Comparison of ENCODE assay signal across 19 cellular contexts in genomic region chr15:47900731-47901130, GRCh38.
DNase-seq lines count a peak whose midpoint lies in the region; ATAC-seq, FAIRE-seq and TF ChIP-seq lines count a peak whose summit lies in the region.
"Had no signal": no experiment of that assay in that cellular context is flagged by ENCODE, and none has a peak within 500 bp of the region (broad histone marks: within the 10 kb centered on the region; RNA-seq: fewer than 3 reads in every experiment).

No MANE protein-coding gene starts in this region.

- peaks cover 17% of the 10 kb centered on the region for H3K9me3 ChIP-seq in RWPE2 (ENCODE audit: severe bottlenecking)
- peaks cover 6% of the 10 kb centered on the region for H3K9me3 ChIP-seq in keratinocyte (ENCODE audit: control insufficient read depth, low read depth, low read length)
- peaks cover 24% of the 10 kb centered on the region for H3K9me3 ChIP-seq in mucosa of descending colon
- peaks cover 0 to 12% (median 0%) of the 10 kb centered on the region in 3 donors for H3K9me3 ChIP-seq in body of pancreas
- H3K9me3 ChIP-seq: Caco-2 had no signal

- TF ChIP-seq CTCF in LNCaP clone FGC (IDR thresholded peaks at IDR 0.05; ENCODE audit: control insufficient read depth, extremely low read depth, insufficient read depth) (no peak), RWPE2 (IDR thresholded peaks at IDR 0.05; ENCODE audit: poor library complexity, severe bottlenecking) (no peak), keratinocyte (optimal IDR thresholded peaks at IDR 0.05 in 1 of 3, IDR thresholded peaks at IDR 0.05 in 1 of 3, conservative IDR thresholded peaks at IDR 0.05 in 1 of 3; ENCODE audit: extremely low read depth in 1 of 3, insufficient read depth in 2 of 3, low read length in 3 of 3) (no peak), mucosa of descending colon (IDR thresholded peaks at IDR 0.05) (no peak), body of pancreas (IDR thresholded peaks at IDR 0.05) (no peak)

- H3K79me2 ChIP-seq in keratinocyte (ENCODE audit: control insufficient read depth, insufficient read depth, low read length), result no peaks in the 10 kb centered on the region

- FAIRE-seq in keratinocyte (lab: Jason Lieb, UNC), result peak; percentile 9
- FAIRE-seq: G401.6, GM12878, GM19239, H1 had no signal

- no peak for TF ChIP-seq POLR2A in body of pancreas (IDR thresholded peaks at IDR 0.05)

- H4K20me1 ChIP-seq in keratinocyte (ENCODE audit: control insufficient read depth, extremely low read depth, insufficient read depth, low read length), result no peaks in the 10 kb centered on the region

- H3K4me1 Mint-ChIP-seq in activated CD4-positive, alpha-beta T cell treated with anti-CD3 and anti-CD28 coated beads for 36 hours, result no peaks in the 10 kb centered on the region
- H3K4me1 Mint-ChIP-seq: CD4-positive, CD25-positive, alpha-beta regulatory T cell had no signal

- WGBS in body of pancreas, 2 donors, result 81 to 82% methylated on average over 1 of the region's 1 CpG

- CTCF ChIA-PET in activated CD4-positive, alpha-beta T cell treated with anti-CD3 and anti-CD28 coated beads for 36 hours (lab: Charles Lee), result no interaction called here

- H3K36me3 ChIP-seq in RWPE2 (ENCODE audit: low read depth) (no peaks in the 10 kb centered on the region), keratinocyte (ENCODE audit: control insufficient read depth in 2 of 2, extremely low read depth in 1 of 2, insufficient read depth in 2 of 2, low read length in 2 of 2) (no peaks in the 10 kb centered on the region), mucosa of descending colon (ENCODE audit: low read depth) (no peaks in the 10 kb centered on the region), body of pancreas (replicated peaks in 1 of 2; ENCODE audit: insufficient read depth in 1 of 2, low read depth in 2 of 2) (no peaks in the 10 kb centered on the region)

- ATAC-seq in RWPE2 (ENCODE audit: low read depth) (peak; percentile 56; the same call in 1 of the 3 replicates), mucosa of descending colon (no peak), body of pancreas (no peak)
- ATAC-seq in activated CD4-positive, alpha-beta T cell treated with anti-CD3 and anti-CD28 coated beads for 36 hours, result no peak
- ATAC-seq: CD8-positive, alpha-beta T cell; GM12878 had no signal

- dilution Hi-C loops in keratinocyte (cut with MboI; ENCODE audit: extremely low pct_ligation_motif_present, low sequenced_read_pairs), result no loop called here

- H3K4me3 ChIP-seq in LNCaP clone FGC (ENCODE audit: low read depth, low read length) (no peak overlapping the region), RWPE2 (ENCODE audit: severe bottlenecking) (no peak overlapping the region), keratinocyte (ENCODE audit: control insufficient read depth in 2 of 3, extremely low read depth in 1 of 3, insufficient read depth in 2 of 3, low read depth in 1 of 3, low read length in 3 of 3) (no peak overlapping the region), mucosa of descending colon (no peak overlapping the region), body of pancreas (no peak overlapping the region)
- H3K4me3 ChIP-seq: GM12878, GM23248 had no signal

- no peak overlapping the region for H3K27ac Mint-ChIP-seq in activated CD4-positive, alpha-beta T cell treated with anti-CD3 and anti-CD28 coated beads for 36 hours
- H3K27ac Mint-ChIP-seq: CD4-positive, CD25-positive, alpha-beta regulatory T cell; CD8-positive, alpha-beta T cell had no signal

- peaks cover 17% of the 10 kb centered on the region for H3K4me1 ChIP-seq in RWPE2 (ENCODE audit: insufficient read depth, poor library complexity, severe bottlenecking)
- peaks cover 12% of the 10 kb centered on the region for H3K4me1 ChIP-seq in keratinocyte (ENCODE audit: control insufficient read depth, extremely low read depth, insufficient read depth, low read length)
- no peaks in the 10 kb centered on the region for H3K4me1 ChIP-seq in mucosa of descending colon (ENCODE audit: low read depth)
- no peaks in the 10 kb centered on the region for H3K4me1 ChIP-seq in body of pancreas
- H3K4me1 ChIP-seq: Caco-2 had no signal

- no peaks in the 10 kb centered on the region for H3K27me3 Mint-ChIP-seq in activated CD4-positive, alpha-beta T cell treated with anti-CD3 and anti-CD28 coated beads for 36 hours

- no peak overlapping the region for H3K9ac ChIP-seq in keratinocyte (ENCODE audit: control insufficient read depth, extremely low read depth, insufficient read depth, low read length)
- H3K9ac ChIP-seq: GM23248 had no signal

- H3K4me2 ChIP-seq in keratinocyte (ENCODE audit: control insufficient read depth, extremely low read depth, insufficient read depth, low read depth, low read length), result no peak overlapping the region

- no peak overlapping the region for H2AFZ ChIP-seq in keratinocyte (ENCODE audit: control insufficient read depth, low read length)
- H2AFZ ChIP-seq: GM23248 had no signal

- H3K9me1 ChIP-seq in keratinocyte (ENCODE audit: control insufficient read depth, extremely low read depth, insufficient read depth, low read length), result no peaks in the 10 kb centered on the region

- POLR2A ChIA-PET in activated CD4-positive, alpha-beta T cell treated with anti-CD3 and anti-CD28 coated beads for 36 hours (lab: Charles Lee), result no interaction called here

- intact Hi-C loops in activated CD4-positive, alpha-beta T cell treated with anti-CD3 and anti-CD28 coated beads for 36 hours (cut with DNase I, micrococcal nuclease), result no loop called here
- intact Hi-C loops in mucosa of descending colon (cut with DNase I, micrococcal nuclease) (no loop called here), body of pancreas (cut with DNase I) (no loop called here)

- H3K9me3 Mint-ChIP-seq in activated CD4-positive, alpha-beta T cell treated with anti-CD3 and anti-CD28 coated beads for 36 hours (ENCODE audit: low read depth), result peaks cover 25% of the 10 kb centered on the region

- H3K27me3 ChIP-seq in RWPE2 (ENCODE audit: insufficient read depth, poor library complexity, severe bottlenecking) (no peaks in the 10 kb centered on the region), keratinocyte (ENCODE audit: control insufficient read depth, extremely low read depth, insufficient read depth, low read length) (no peaks in the 10 kb centered on the region), body of pancreas (no peaks in the 10 kb centered on the region)

- peak overlapping the region; percentile 31 for H3K27ac ChIP-seq in RWPE2 (ENCODE audit: poor library complexity, severe bottlenecking)
- H3K27ac ChIP-seq in keratinocyte (ENCODE audit: control insufficient read depth, insufficient read depth, low read length), result no peak overlapping the region
- H3K27ac ChIP-seq in body of pancreas, result no peak overlapping the region
- H3K27ac ChIP-seq: GM23248 had no signal

- H3K36me3 Mint-ChIP-seq in activated CD4-positive, alpha-beta T cell treated with anti-CD3 and anti-CD28 coated beads for 36 hours (ENCODE audit: low read depth), result peaks cover 2% of the 10 kb centered on the region
- H3K36me3 Mint-ChIP-seq: CD4-positive, CD25-positive, alpha-beta regulatory T cell; CD8-positive, alpha-beta T cell had no signal

- peak; percentile 79 for DNase-seq in LNCaP clone FGC (ENCODE audit: low read depth)
- DNase-seq in RWPE2 (ENCODE audit: low spot score), result no peak
- DNase-seq in keratinocyte (ENCODE audit: low read depth, low spot score), result no peak
- no peak for DNase-seq in activated CD4-positive, alpha-beta T cell treated with anti-CD3 and anti-CD28 coated beads for 36 hours
- DNase-seq in mucosa of descending colon, result no peak
- no peak for DNase-seq in body of pancreas
- DNase-seq: C1 segment of cervical spinal cord; Caco-2; CD4-positive, CD25-positive, alpha-beta regulatory T cell; CD8-positive, alpha-beta T cell; DMS153; DND-41; GM23248; H7; HCEC 1CT had no signal

- no peak overlapping the region for H3K4me3 Mint-ChIP-seq in activated CD4-positive, alpha-beta T cell treated with anti-CD3 and anti-CD28 coated beads for 36 hours
- H3K4me3 Mint-ChIP-seq: CD4-positive, CD25-positive, alpha-beta regulatory T cell; CD8-positive, alpha-beta T cell had no signal
